In the genomic region with DNA sequence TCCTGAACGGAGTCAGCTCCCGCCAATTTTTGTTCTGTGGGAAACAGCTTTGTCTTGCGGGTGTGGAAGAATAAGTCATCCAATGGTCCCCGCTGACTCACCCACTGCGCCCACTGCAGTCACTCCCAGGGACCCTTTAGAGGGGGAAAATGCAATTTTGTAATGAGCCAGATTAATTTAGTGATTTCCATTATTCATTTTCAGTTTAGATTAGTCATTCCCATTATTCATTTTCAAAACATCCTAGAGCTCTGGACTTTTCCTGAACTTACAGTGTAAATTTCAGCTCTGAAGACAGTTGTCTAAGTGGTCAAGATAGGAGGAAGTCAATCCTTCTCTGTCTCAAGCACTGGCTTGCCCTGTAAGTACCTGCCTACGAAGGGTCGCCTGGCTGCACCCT, we compare ENCODE assay signal across 1 cellular context.
TF ChIP-seq lines count a peak whose summit lies in the region.

No MANE protein-coding gene starts in this region.

TF ChIP-seq in IMR-90, 13 proteins besides CTCF, POLR2A, EP300 and RAD21 (continued from another document):
- TF ChIP-seq, protein P1, sequence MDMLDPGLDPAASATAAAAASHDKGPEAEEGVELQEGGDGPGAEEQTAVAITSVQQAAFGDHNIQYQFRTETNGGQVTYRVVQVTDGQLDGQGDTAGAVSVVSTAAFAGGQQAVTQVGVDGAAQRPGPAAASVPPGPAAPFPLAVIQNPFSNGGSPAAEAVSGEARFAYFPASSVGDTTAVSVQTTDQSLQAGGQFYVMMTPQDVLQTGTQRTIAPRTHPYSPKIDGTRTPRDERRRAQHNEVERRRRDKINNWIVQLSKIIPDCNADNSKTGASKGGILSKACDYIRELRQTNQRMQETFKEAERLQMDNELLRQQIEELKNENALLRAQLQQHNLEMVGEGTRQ (IDR thresholded peaks at IDR 0.05; ENCODE audit: low read depth, low read length), result no peak
- TF ChIP-seq RCOR1 (IDR thresholded peaks at IDR 0.05; ENCODE audit: insufficient replicate concordance, low read length) (no peak), MXI1 (IDR thresholded peaks at IDR 0.05; ENCODE audit: borderline replicate concordance, low read depth, low read length) (no peak), MAZ (IDR thresholded peaks at IDR 0.05; ENCODE audit: borderline replicate concordance, low read depth, low read length) (no peak)
